Comparison of ENCODE assay signal across 37 cellular contexts in the genomic region with DNA sequence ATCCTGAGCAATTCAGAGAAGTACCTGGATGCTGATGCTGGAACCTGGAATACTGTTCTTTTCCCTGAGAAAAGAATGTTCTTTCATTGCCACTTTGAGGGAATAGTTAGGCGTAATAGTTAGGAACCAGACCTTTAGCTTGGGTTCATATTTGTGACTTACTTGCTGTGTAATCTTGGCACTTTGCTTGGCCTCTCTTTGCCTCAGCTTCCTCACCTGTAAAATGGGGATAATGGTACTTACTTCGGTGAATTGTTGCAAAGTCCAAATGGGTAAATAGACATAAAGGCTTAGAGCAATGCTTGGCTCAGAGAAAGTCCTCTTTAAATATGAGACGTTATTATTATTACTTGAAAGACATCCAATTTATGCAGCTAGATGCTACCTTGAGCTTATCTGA. TPM values are rescaled to one million over a fixed set of nuclear protein-coding genes. Genes with fewer than 3 reads are reported as not detected.
"Had no signal": no experiment of that assay in that cellular context is flagged by ENCODE, and none has a peak within 500 bp of the region (broad histone marks: within the 10 kb centered on the region; RNA-seq: fewer than 3 reads in every experiment).

No MANE protein-coding gene starts in this region.

- DNase-seq: Karpas-422, Kasumi-1, MG63, MM.1S, MV-4-11, NCI-H1048, NCI-H1092, NCI-H1092 treated with DMSO at 0.1 percent for 48 hours, NCI-H1105, NCI-H1105 treated with DMSO at 0.1 percent for 48 hours, NCI-H1417, NCI-H1417 treated with DMSO at 0.1 percent for 48 hours, NCI-H1436, NCI-H1436 treated with DMSO at 0.1 percent for 48 hours, NCI-H146, NCI-H1694, NCI-H1694 treated with DMSO at 0.1 percent for 48 hours, NCI-H187, NCI-H187 treated with DMSO at 0.1 percent for 48 hours, NCI-H1930, NCI-H2029, NCI-H2029 treated with DMSO at 0.1 percent for 48 hours, NCI-H2081, NCI-H2081 treated with DMSO at 0.1 percent for 48 hours, NCI-H2107, NCI-H2171, NCI-H2171 treated with DMSO at 0.1 percent for 48 hours, NCI-H2227 treated with DMSO at 0.1 percent for 48 hours, NCI-H226, NCI-H345, NCI-H446, NCI-H446 treated with DMSO at 0.1 percent for 48 hours, NCI-H510A, NCI-H510A treated with DMSO at 0.1 percent for 48 hours had no signal

- H3K36me3 ChIP-seq: MG63 had no signal

- H3K27me3 ChIP-seq: MG63 had no signal

- H3K4me3 ChIP-seq: MG63 had no signal

RNA-seq across cellular contexts. Expression of a gene that starts 55.0 kb away (rescaled TPM):
- total RNA-seq: LHCN-M2, M059J, MCF 10A had no signal
